Comparison of ENCODE assay signal across 23 cellular contexts in the genomic region with DNA sequence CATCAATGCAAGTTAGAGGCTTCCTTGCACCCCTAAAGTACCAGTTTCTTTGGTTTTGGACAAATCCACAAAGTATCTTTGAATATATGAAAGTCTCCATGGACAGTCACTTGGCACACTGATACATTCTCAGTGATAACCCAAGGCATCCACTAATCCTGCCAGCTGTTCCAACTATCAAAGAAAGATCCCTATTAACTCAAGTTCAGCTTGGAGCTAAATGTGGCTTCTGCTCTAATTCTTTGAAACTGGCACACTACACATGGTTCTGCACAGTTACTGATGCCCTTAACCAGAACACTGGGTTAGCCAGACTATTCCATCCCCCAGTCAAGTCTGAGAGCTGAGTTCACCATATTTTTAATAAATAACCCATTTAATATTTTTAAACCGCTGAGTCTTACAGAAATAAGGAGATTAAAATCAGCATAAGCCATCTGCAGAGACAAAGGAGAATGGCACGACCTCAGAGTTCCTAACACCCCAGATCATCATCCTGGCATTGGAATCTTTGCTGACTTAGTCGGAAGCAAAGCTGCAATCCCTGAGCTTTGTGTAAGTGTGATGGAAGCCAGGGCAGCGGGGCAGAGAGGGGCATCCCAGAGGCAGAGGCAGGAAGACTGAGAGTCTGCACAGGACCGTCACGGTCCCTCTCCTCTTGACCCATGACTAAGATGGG. TPM values are rescaled to one million over a fixed set of nuclear protein-coding genes. Genes with fewer than 3 reads are reported as not detected.
A peak's percentile ranks its signal among the peaks of the same experiment; 100 is the strongest.
DNase-seq lines count a peak whose midpoint lies in the region; ATAC-seq and TF ChIP-seq lines count a peak whose summit lies in the region.
"Had no signal": no experiment of that assay in that cellular context is flagged by ENCODE, and none has a peak within 500 bp of the region (broad histone marks: within the 10 kb centered on the region; RNA-seq: fewer than 3 reads in every experiment).

No MANE protein-coding gene starts in this region.

- peak; percentile 79 for DNase-seq in D341Med (ENCODE audit: low spot score)
- peak; percentile 7 for DNase-seq in H7
- peak; percentile 53 for DNase-seq in kidney tubule cell (ENCODE audit: low spot score)
- peak; percentile 87 for DNase-seq in retinal pigment epithelial cell (ENCODE audit: low read depth)
- no peak for DNase-seq in middle frontal gyrus (ENCODE audit: extremely low spot score, low spot score)
- no peak for DNase-seq in cerebellum (ENCODE audit: low spot score)
- DNase-seq in globus pallidus (ENCODE audit: low spot score), result no peak
- DNase-seq: CD4-positive, CD25-positive, alpha-beta regulatory T cell; DMS 273 treated with DMSO at 0.1 percent for 48 hours; DND-41; GOT3; Kasumi-1; NCI-H1694; NCI-H2081; NCI-H2171; NCI-H345; NCI-H774 had no signal

- ATAC-seq in activated CD4-positive, CD25-positive, alpha-beta regulatory T cell treated with anti-CD3 and anti-CD28 coated beads, Interleukin-2, amount 50 U/mL, for 24 hours, result no peak
- ATAC-seq: GM12878 had no signal

- no peaks in the 10 kb centered on the region for H3K27me3 ChIP-seq in H7 (ENCODE audit: control insufficient read depth, insufficient read depth, low read length)
- H3K27me3 ChIP-seq: Peyer's patch had no signal

- TF ChIP-seq CTCF in retinal pigment epithelial cell (conservative IDR thresholded peaks at IDR 0.05; ENCODE audit: low read depth, low read length), result no peak

- H3K36me3 ChIP-seq in H7 (replicated peaks; ENCODE audit: control insufficient read depth, insufficient read depth, low read length), result no peaks in the 10 kb centered on the region
- H3K36me3 ChIP-seq: Peyer's patch had no signal

- no peak overlapping the region for H3K4me3 ChIP-seq in H7 (ENCODE audit: insufficient read depth, low read depth, low read length)
- H3K4me3 ChIP-seq in retinal pigment epithelial cell (ENCODE audit: low read length), result no peak overlapping the region
- H3K4me3 ChIP-seq: GM12878, Peyer's patch had no signal

RNA-seq across cellular contexts. Expression of gene CACNG1, which starts 6.3 kb away (rescaled TPM):
- total RNA-seq in H7 (2014; rRNA removed; shearing (Covaris generic)), result not detected in 2 replicates
- not detected for total RNA-seq in cerebellum
- total RNA-seq: A673; CD4-positive, CD25-positive, alpha-beta regulatory T cell; GM12878; MCF 10A; OCI-LY7; Peyer's patch had no signal

Comparison
In these comparisons a context has a peak if more than half of its experiments do, and no peak if none do; other contexts are left out.
1. DNase-seq: peak in D341Med (single experiment), H7 (single experiment), kidney tubule cell (single experiment) and retinal pigment epithelial cell (single experiment); none in middle frontal gyrus (single experiment), cerebellum (single experiment) and globus pallidus (single experiment).